In genomic region chr1:212959266-212960220, GRCh38 we compare ENCODE assay signal across 11 cellular contexts. TPM values are rescaled to one million over a fixed set of nuclear protein-coding genes. Genes with fewer than 3 reads are reported as not detected.
DNase-seq lines count a peak whose midpoint lies in the region; ATAC-seq, FAIRE-seq and TF ChIP-seq lines count a peak whose summit lies in the region.
"Had no signal": no experiment of that assay in that cellular context is flagged by ENCODE, and none has a peak within 500 bp of the region (broad histone marks: within the 10 kb centered on the region; RNA-seq: fewer than 3 reads in every experiment).

No MANE protein-coding gene starts in this region.

- no peak for FAIRE-seq in RCC 7860 (lab: Jason Lieb, UNC)

- no peak for TF ChIP-seq CTCF in GM13977 (IDR thresholded peaks at IDR 0.05; ENCODE audit: extremely low read depth, insufficient read depth, missing control alignments)
- TF ChIP-seq CTCF in hepatocyte (IDR thresholded peaks at IDR 0.05; ENCODE audit: poor library complexity): no peak

- in situ Hi-C loops in GM13977 (cut with MboI; ENCODE audit: low pct_unique_long_range_greater_than_20kb, low sequenced_read_pairs, unreplicated experiment): no loop called here

- peaks cover 76% of the 10 kb centered on the region for H3K4me1 ChIP-seq in SJCRH30
- no peaks in the 10 kb centered on the region for H3K4me1 ChIP-seq in hepatocyte (ENCODE audit: insufficient read depth)

- H3K9me2 ChIP-seq in hepatocyte (replicated peaks; ENCODE audit: insufficient read depth): no peaks in the 10 kb centered on the region

- no peak overlapping the region for H2AFZ ChIP-seq in hepatocyte

- WGBS in hepatocyte (ENCODE audit: low lambda C conversion rate, missing lambda C conversion rate): 92% methylated on average over 18 of the region's 18 CpGs

- H3K4me3 ChIP-seq in SJCRH30: no peak overlapping the region
- H3K4me3 ChIP-seq in hepatocyte: no peak overlapping the region

- ATAC-seq in GM19467 (IDR thresholded peaks at IDR 0.05; ENCODE audit: unreplicated experiment) (peak; percentile 67), HG03039 (IDR thresholded peaks at IDR 0.05; ENCODE audit: unreplicated experiment) (peak; percentile 69)
- ATAC-seq: sciatic nerve had no signal

- H3K36me3 ChIP-seq in SJCRH30 (peaks cover 90% of the 10 kb centered on the region), hepatocyte (replicated peaks; ENCODE audit: insufficient read depth, low read depth) (no peaks in the 10 kb centered on the region)

- no peak overlapping the region for H3K4me2 ChIP-seq in hepatocyte

- no peaks in the 10 kb centered on the region for H4K20me1 ChIP-seq in hepatocyte (ENCODE audit: insufficient read depth, poor library complexity, severe bottlenecking)

- H3K27me3 ChIP-seq in SJCRH30 (no peaks in the 10 kb centered on the region), hepatocyte (no peaks in the 10 kb centered on the region)

- H3K9me3 ChIP-seq in SJCRH30 (replicated peaks) (no peaks in the 10 kb centered on the region), hepatocyte (ENCODE audit: low read depth) (no peaks in the 10 kb centered on the region)

- H3K27ac ChIP-seq in SJCRH30: peak overlapping the region; percentile 85
- H3K27ac ChIP-seq in hepatocyte: no peak overlapping the region

- DNase-seq in GM13977 (ENCODE audit: low spot score): peak; percentile 70
- DNase-seq in SJCRH30: peak in 1 of 2 experiments; percentile 7
- no peak for DNase-seq in RCC 7860 (ENCODE audit: low spot score)
- DNase-seq in NCI-H1694 (lab: John Stamatoyannopoulos, UW): no peak
- no peak for DNase-seq in NCI-H2107 (lab: John Stamatoyannopoulos, UW)
- no peak for DNase-seq in hepatocyte (ENCODE audit: low spot score)
- DNase-seq: activated CD4-positive, alpha-beta T cell treated with anti-CD3 and anti-CD28 coated beads, Interleukin-2, amount 50 U/mL, for 48 hours; NCI-H1092 had no signal

- H3K79me2 ChIP-seq in hepatocyte: no peaks in the 10 kb centered on the region

RNA-seq across cellular contexts. Expression of gene VASH2, which starts 9.2 kb away (rescaled TPM):
- 129 and 153 TPM in 2 replicates for total RNA-seq in SJCRH30 (2014; rRNA removed; shearing (Covaris generic))
- total RNA-seq in hepatocyte: 3.6 and 4.5 TPM in 2 replicates
- polyA plus RNA-seq in hepatocyte: 0.96 and 3.0 TPM in 2 replicates

RNA-seq across cellular contexts. Expression of gene ANGEL2, which starts 56.1 kb away (rescaled TPM):
- total RNA-seq in SJCRH30 (2014; rRNA removed; shearing (Covaris generic)): 59.9 and 70.7 TPM in 2 replicates
- total RNA-seq in hepatocyte: 34.8 and 36.8 TPM in 2 replicates
- polyA plus RNA-seq in hepatocyte: 11.8 and 12.4 TPM in 2 replicates

Comparison
In these comparisons a context has a peak if more than half of its experiments do, and no peak if none do; other contexts are left out.
1. RNA of gene VASH2, which starts 9.2 kb away (total RNA-seq): 129 to 153 TPM in SJCRH30; 3.6 to 4.5 TPM in hepatocyte; every median in the first group is over 10 times any median in the second.